Comparison of ENCODE assay signal across 1 cellular context in the genomic region with DNA sequence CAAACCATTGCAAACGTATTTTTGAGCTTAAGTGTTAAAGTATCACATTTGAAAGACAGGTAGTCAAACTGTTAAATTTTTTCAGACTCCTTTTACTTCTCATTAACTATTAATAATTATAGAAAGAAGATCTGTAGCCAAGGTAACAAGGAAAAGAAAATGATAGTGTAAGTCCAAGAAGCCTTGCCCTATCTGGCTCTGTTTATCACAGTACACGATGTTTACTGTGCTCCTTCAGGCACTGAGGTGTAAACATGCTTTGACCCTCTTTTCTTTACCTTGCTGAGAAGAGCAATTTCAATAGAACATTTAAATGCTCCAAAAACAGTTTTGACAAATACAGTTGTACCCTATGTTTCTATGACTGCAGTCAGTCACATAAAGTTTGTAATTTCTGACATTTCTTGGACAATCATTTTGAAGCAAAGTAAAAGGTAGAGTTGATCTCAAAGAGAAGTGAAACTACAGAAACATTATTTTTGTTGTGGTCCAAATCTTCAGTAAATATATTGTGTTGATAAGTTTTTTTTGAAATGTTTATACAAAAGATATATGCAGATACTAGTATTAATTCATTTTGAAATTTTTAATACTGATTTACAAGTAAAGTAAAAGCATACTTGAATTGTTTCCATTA.
TF ChIP-seq lines count a peak whose summit lies in the region.

No MANE protein-coding gene starts in this region.

TF ChIP-seq in GM12878, 131 proteins besides CTCF, POLR2A, EP300 and RAD21 (continued from another document):
- TF ChIP-seq, protein P1, sequence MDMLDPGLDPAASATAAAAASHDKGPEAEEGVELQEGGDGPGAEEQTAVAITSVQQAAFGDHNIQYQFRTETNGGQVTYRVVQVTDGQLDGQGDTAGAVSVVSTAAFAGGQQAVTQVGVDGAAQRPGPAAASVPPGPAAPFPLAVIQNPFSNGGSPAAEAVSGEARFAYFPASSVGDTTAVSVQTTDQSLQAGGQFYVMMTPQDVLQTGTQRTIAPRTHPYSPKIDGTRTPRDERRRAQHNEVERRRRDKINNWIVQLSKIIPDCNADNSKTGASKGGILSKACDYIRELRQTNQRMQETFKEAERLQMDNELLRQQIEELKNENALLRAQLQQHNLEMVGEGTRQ (IDR thresholded peaks at IDR 0.05; ENCODE audit: borderline replicate concordance, low read depth, low read length) = no peak
- TF ChIP-seq ZSCAN29 (IDR thresholded peaks at IDR 0.05) = no peak
- TF ChIP-seq KLF5 (IDR thresholded peaks at IDR 0.05; ENCODE audit: partially characterized antibody) = no peak
- TF ChIP-seq NR2F1 (conservative IDR thresholded peaks at IDR 0.05) = no peak
- TF ChIP-seq NFIC (IDR thresholded peaks at IDR 0.05; ENCODE audit: low read depth, low read length) = peak; percentile 23; the same call in 1 of the 2 replicates
